Comparison of ENCODE assay signal across 20 cellular contexts in genomic region chr1:14168663-14169062, GRCh38.
DNase-seq lines count a peak whose midpoint lies in the region; ATAC-seq, FAIRE-seq and TF ChIP-seq lines count a peak whose summit lies in the region.
"Had no signal": no experiment of that assay in that cellular context is flagged by ENCODE, and none has a peak within 500 bp of the region (broad histone marks: within the 10 kb centered on the region; RNA-seq: fewer than 3 reads in every experiment).

No MANE protein-coding gene starts in this region.

- no peak for ATAC-seq in GM18858 (IDR thresholded peaks at IDR 0.05; ENCODE audit: unreplicated experiment)
- no peak for ATAC-seq in gastroesophageal sphincter
- ATAC-seq: CD8-positive, alpha-beta T cell; HCT116 had no signal

- no peaks in the 10 kb centered on the region for H3K4me1 ChIP-seq in gastroesophageal sphincter
- H3K4me1 ChIP-seq: BLaER1 had no signal

- 86% methylated on average over 3 of the region's 3 CpGs; no CpG with 5 or more reads in 1 of the 2 donors for WGBS in gastroesophageal sphincter (ENCODE audit: low coverage in 1 of 2), 2 donors

- no peak overlapping the region for H3K27ac ChIP-seq in gastroesophageal sphincter
- H3K27ac ChIP-seq: BLaER1, GM23248 had no signal

- H3K9me3 Mint-ChIP-seq in nephron progenitor cell, result peaks cover 16% of the 10 kb centered on the region

- H3K36me3 Mint-ChIP-seq in nephron progenitor cell (ENCODE audit: low read depth), result no peaks in the 10 kb centered on the region
- H3K36me3 Mint-ChIP-seq: CD4-positive, CD25-positive, alpha-beta regulatory T cell; CD8-positive, alpha-beta T cell had no signal

- H3K27ac Mint-ChIP-seq in nephron progenitor cell, result peak overlapping the region; percentile 18
- H3K27ac Mint-ChIP-seq: B cell; CD4-positive, CD25-positive, alpha-beta regulatory T cell; CD8-positive, alpha-beta T cell; H9 had no signal

- H3K9me3 ChIP-seq in gastroesophageal sphincter, result peaks cover 0 to 18% (median 0%) of the 10 kb centered on the region in 3 donors

- no peaks in the 10 kb centered on the region for H3K27me3 ChIP-seq in gastroesophageal sphincter
- H3K27me3 ChIP-seq: BLaER1 had no signal

- H3K4me3 Mint-ChIP-seq in nephron progenitor cell, result no peak overlapping the region
- H3K4me3 Mint-ChIP-seq: B cell; CD4-positive, CD25-positive, alpha-beta regulatory T cell; CD8-positive, alpha-beta T cell; H9 had no signal

- no peaks in the 10 kb centered on the region for H3K4me1 Mint-ChIP-seq in nephron progenitor cell
- H3K4me1 Mint-ChIP-seq: B cell; CD4-positive, CD25-positive, alpha-beta regulatory T cell had no signal

- no peaks in the 10 kb centered on the region for H3K27me3 Mint-ChIP-seq in nephron progenitor cell (ENCODE audit: low read depth, poor library complexity)
- H3K27me3 Mint-ChIP-seq: B cell had no signal

- TF ChIP-seq EP300 in gastroesophageal sphincter (IDR thresholded peaks at IDR 0.05), result no peak

- no peak for TF ChIP-seq POLR2A in gastroesophageal sphincter (IDR thresholded peaks at IDR 0.05)

- DNase-seq in NCI-H510A (lab: John Stamatoyannopoulos, UW) (peak; percentile 68), epithelial cell of proximal tubule (ENCODE audit: low read depth) (peak; percentile 10), nephron progenitor cell (no peak), COLO668 (lab: John Stamatoyannopoulos, UW; ENCODE audit: unreplicated experiment) (no peak), frontal cortex (ENCODE audit: low spot score in 2 of 2) (no peak)
- DNase-seq: CD4-positive, CD25-positive, alpha-beta regulatory T cell; CD8-positive, alpha-beta T cell; DMS 273 treated with DMSO at 0.1 percent for 48 hours; DND-41; GM23248; H9 had no signal

- no peak overlapping the region for H3K4me3 ChIP-seq in epithelial cell of proximal tubule (ENCODE audit: low read depth, low read length)
- H3K4me3 ChIP-seq in gastroesophageal sphincter, result no peak overlapping the region
- H3K4me3 ChIP-seq: BLaER1, GM23248 had no signal

- H3K36me3 ChIP-seq in gastroesophageal sphincter, result no peaks in the 10 kb centered on the region
- H3K36me3 ChIP-seq: BLaER1 had no signal

- peak; percentile 16 for TF ChIP-seq CTCF in epithelial cell of proximal tubule (conservative IDR thresholded peaks at IDR 0.05; ENCODE audit: low read depth, low read length)
- no peak for TF ChIP-seq CTCF in nephron progenitor cell (IDR thresholded peaks at IDR 0.05)
- no peak for TF ChIP-seq CTCF in gastroesophageal sphincter (IDR thresholded peaks at IDR 0.05)

- FAIRE-seq in frontal cortex (lab: Jason Lieb, UNC), result no peak
- FAIRE-seq: D721Med, G401.6, GM12892, GM19239 had no signal

Comparison
In these comparisons a context has a peak if more than half of its experiments do, and no peak if none do; other contexts are left out.
1. DNase-seq: peak in NCI-H510A (single experiment) and epithelial cell of proximal tubule (single experiment); none in nephron progenitor cell (single experiment), COLO668 (single experiment) and frontal cortex (0 of 2).